Comparison of ENCODE assay signal across 11 cellular contexts in the genomic region with DNA sequence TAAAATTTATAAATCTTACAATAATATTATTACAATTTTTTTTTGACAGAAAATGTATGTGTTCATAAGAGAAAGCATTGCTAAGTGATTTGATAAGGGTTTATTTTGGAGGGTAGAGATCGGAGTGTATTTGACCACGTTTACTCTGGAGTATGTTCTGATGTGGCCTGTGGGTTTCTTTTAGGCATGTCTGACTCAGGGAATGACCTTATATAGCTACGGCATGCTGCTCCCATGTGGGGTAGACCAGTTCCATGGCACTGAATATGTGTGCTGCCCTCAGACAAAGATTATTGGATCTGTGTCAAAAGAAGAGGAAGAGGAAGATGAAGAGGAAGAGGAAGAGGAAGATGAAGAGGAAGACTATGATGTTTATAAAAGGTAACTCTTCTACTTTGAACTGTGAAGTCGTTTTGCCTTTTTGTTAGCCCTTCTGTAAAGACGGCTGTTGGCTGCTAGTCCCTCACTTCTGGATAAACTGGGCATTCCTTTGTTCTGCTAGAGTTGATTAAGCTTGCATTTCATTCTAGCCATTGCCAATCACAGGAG. TPM values are rescaled to one million over a fixed set of nuclear protein-coding genes. Genes with fewer than 3 reads are reported as not detected.
DNase-seq lines count a peak whose midpoint lies in the region; ATAC-seq and TF ChIP-seq lines count a peak whose summit lies in the region.
"Had no signal": no experiment of that assay in that cellular context is flagged by ENCODE, and none has a peak within 500 bp of the region (broad histone marks: within the 10 kb centered on the region; RNA-seq: fewer than 3 reads in every experiment).

No MANE protein-coding gene starts in this region.

- CTCF ChIA-PET in CD8-positive, alpha-beta T cell (lab: Charles Lee) = interaction anchor here (1.0 to 3.4 kb wide), 3 partner anchors 9 to 91 kb away, joined by 3 to 19 read pairs (median 6); no protein-coding TSS in a partner anchor
- CTCF ChIA-PET in naive thymus-derived CD4-positive, alpha-beta T cell (lab: Charles Lee) = interaction anchor here (1.1 kb wide), 1 partner anchor 10 kb away, joined by 9 read pairs; no protein-coding TSS in a partner anchor

- no peaks in the 10 kb centered on the region for H3K9me3 Mint-ChIP-seq in CD8-positive, alpha-beta T cell
- no peaks in the 10 kb centered on the region for H3K9me3 Mint-ChIP-seq in naive thymus-derived CD4-positive, alpha-beta T cell

- no peaks in the 10 kb centered on the region for H3K9me3 ChIP-seq in CD8-positive, alpha-beta T cell (ENCODE audit: low read length)
- no peaks in the 10 kb centered on the region for H3K9me3 ChIP-seq in naive thymus-derived CD4-positive, alpha-beta T cell (ENCODE audit: control insufficient read depth in 2 of 3, low read length in 3 of 3)
- H3K9me3 ChIP-seq in adrenal gland (replicated peaks in 1 of 3) = no peaks in the 10 kb centered on the region
- H3K9me3 ChIP-seq: Peyer's patch had no signal

- intact Hi-C loops in CD8-positive, alpha-beta T cell (cut with DNase I, micrococcal nuclease) = loop anchor here in 1 of 2 experiments (5.0 kb wide), 1 partner anchor 49 kb away; no protein-coding TSS in a partner anchor
- intact Hi-C loops in naive thymus-derived CD4-positive, alpha-beta T cell (cut with micrococcal nuclease) = no loop called here
- intact Hi-C loops in adrenal gland (cut with DNase I) = loop anchor here (10.0 kb wide), 1 partner anchor 47 kb away; no protein-coding TSS in a partner anchor

- peak in 2 of 7 experiments; percentile 27 to 32 for DNase-seq in CD8-positive, alpha-beta T cell
- peak; percentile 82 for DNase-seq in Jurkat, Clone E6-1 (ENCODE audit: low read depth, low spot score)
- DNase-seq in brain microvascular endothelial cell = peak; percentile 87
- DNase-seq in naive thymus-derived CD4-positive, alpha-beta T cell = peak in 3 of 9 donors; percentile 8 to 12 (median 10)
- DNase-seq in adrenal gland = no peak
- DNase-seq in islet precursor cell = no peak
- DNase-seq: NCI-H1092, Peyer's patch had no signal

- H3K4me1 Mint-ChIP-seq in CD8-positive, alpha-beta T cell (ENCODE audit: low read depth) = peaks cover 43% of the 10 kb centered on the region
- H3K4me1 Mint-ChIP-seq in naive thymus-derived CD4-positive, alpha-beta T cell = peaks cover 25 to 51% (median 45%) of the 10 kb centered on the region in 7 donors

- in situ Hi-C loops in brain microvascular endothelial cell (cut with HindIII; ENCODE audit: low pct_ligation_motif_present, low sequenced_read_pairs) = no loop called here

- H3K27ac ChIP-seq in CD8-positive, alpha-beta T cell (ENCODE audit: low read depth, low read length) = no peak overlapping the region
- H3K27ac ChIP-seq in brain microvascular endothelial cell (peak overlapping the region; percentile 90), adrenal gland (peak overlapping the region in 1 of 5 donors; percentile 9)
- no peak overlapping the region for H3K27ac ChIP-seq in naive thymus-derived CD4-positive, alpha-beta T cell (ENCODE audit: low read depth, low read length)

- no peak overlapping the region for H3K4me3 Mint-ChIP-seq in CD8-positive, alpha-beta T cell
- H3K4me3 Mint-ChIP-seq in naive thymus-derived CD4-positive, alpha-beta T cell = peak overlapping the region in 9 of 10 donors; percentile 1 to 77 (median 52)

- H3K27me3 ChIP-seq in CD8-positive, alpha-beta T cell (ENCODE audit: insufficient read depth, low read length) = no peaks in the 10 kb centered on the region
- H3K27me3 ChIP-seq in brain microvascular endothelial cell (replicated peaks) (no peaks in the 10 kb centered on the region), adrenal gland (no peaks in the 10 kb centered on the region)
- H3K27me3 ChIP-seq in naive thymus-derived CD4-positive, alpha-beta T cell (ENCODE audit: control insufficient read depth in 2 of 2, insufficient read depth in 2 of 2, low read length in 2 of 2) = no peaks in the 10 kb centered on the region
- H3K27me3 ChIP-seq: Peyer's patch had no signal

- no peak overlapping the region for H3K4me3 ChIP-seq in CD8-positive, alpha-beta T cell (ENCODE audit: low read depth, low read length)
- H3K4me3 ChIP-seq in Jurkat, Clone E6-1 (ENCODE audit: low read length) = no peak overlapping the region
- H3K4me3 ChIP-seq in brain microvascular endothelial cell (ENCODE audit: low read depth, low read length) = no peak overlapping the region
- no peak overlapping the region for H3K4me3 ChIP-seq in naive thymus-derived CD4-positive, alpha-beta T cell (ENCODE audit: low read length)
- H3K4me3 ChIP-seq in adrenal gland = no peak overlapping the region
- H3K4me3 ChIP-seq: Peyer's patch had no signal

- no peaks in the 10 kb centered on the region for H3K27me3 Mint-ChIP-seq in CD8-positive, alpha-beta T cell (ENCODE audit: low read depth)
- H3K27me3 Mint-ChIP-seq in naive thymus-derived CD4-positive, alpha-beta T cell = peaks cover 0 to 16% (median 0%) of the 10 kb centered on the region in 5 donors

- peaks cover 42% of the 10 kb centered on the region for H3K36me3 Mint-ChIP-seq in CD8-positive, alpha-beta T cell
- H3K36me3 Mint-ChIP-seq in naive thymus-derived CD4-positive, alpha-beta T cell = peaks cover 14 to 31% (median 19%) of the 10 kb centered on the region in 5 donors

- no peak for TF ChIP-seq CTCF in CD8-positive, alpha-beta T cell (IDR thresholded peaks at IDR 0.05)
- TF ChIP-seq CTCF in brain microvascular endothelial cell (IDR thresholded peaks at IDR 0.05; ENCODE audit: low read depth, low read length, missing control alignments) (no peak), adrenal gland (IDR thresholded peaks at IDR 0.05) (no peak)

- H3K27ac Mint-ChIP-seq in CD8-positive, alpha-beta T cell = no peak overlapping the region
- peak overlapping the region in 1 of 9 donors; percentile 25 for H3K27ac Mint-ChIP-seq in naive thymus-derived CD4-positive, alpha-beta T cell

- 76 to 84% (median 79%) methylated on average over 5 of the region's 5 CpGs for WGBS in adrenal gland, 4 donors

- H3K4me1 ChIP-seq in CD8-positive, alpha-beta T cell (ENCODE audit: insufficient read depth, low read length) = peaks cover 36% of the 10 kb centered on the region
- H3K4me1 ChIP-seq in naive thymus-derived CD4-positive, alpha-beta T cell (ENCODE audit: control insufficient read depth in 2 of 2, insufficient read depth in 2 of 2, low read length in 2 of 2) = peaks cover 14 to 31% of the 10 kb centered on the region in 2 donors
- peaks cover 12 to 14% of the 10 kb centered on the region in 2 donors for H3K4me1 ChIP-seq in adrenal gland (replicated peaks in 1 of 2)

- peak; percentile 63 for ATAC-seq in CD8-positive, alpha-beta T cell
- no peak for ATAC-seq in naive thymus-derived CD4-positive, alpha-beta T cell
- no peak for ATAC-seq in HG02610 (IDR thresholded peaks at IDR 0.05; ENCODE audit: unreplicated experiment)
- no peak for ATAC-seq in HG03097 (IDR thresholded peaks at IDR 0.05; ENCODE audit: low FRiP score, unreplicated experiment)
- ATAC-seq: left lobe of liver had no signal

- POLR2A ChIA-PET in CD8-positive, alpha-beta T cell (lab: Charles Lee) = no interaction called here
- POLR2A ChIA-PET in naive thymus-derived CD4-positive, alpha-beta T cell (lab: Charles Lee) = interaction anchor here (0.7 to 1.1 kb wide), 3 partner anchors 119 to 335 kb away, joined by 3 read pairs; partner anchors contain the start of gene PRDM10

- no peaks in the 10 kb centered on the region for H3K36me3 ChIP-seq in CD8-positive, alpha-beta T cell (ENCODE audit: insufficient read depth, low read length)
- H3K36me3 ChIP-seq in brain microvascular endothelial cell (replicated peaks) (peaks cover 12% of the 10 kb centered on the region), adrenal gland (replicated peaks in 1 of 2) (peaks cover 0 to 16% of the 10 kb centered on the region in 2 donors)
- peaks cover 0 to 29% (median 0%) of the 10 kb centered on the region in 3 experiments for H3K36me3 ChIP-seq in naive thymus-derived CD4-positive, alpha-beta T cell (ENCODE audit: control insufficient read depth in 2 of 3, insufficient read depth in 3 of 3, low read length in 3 of 3)

- no peak for TF ChIP-seq POLR2A in adrenal gland (IDR thresholded peaks at IDR 0.05)

RNA-seq across cellular contexts. Expression of gene ST14, which starts 38.1 kb away (rescaled TPM):
- total RNA-seq in CD8-positive, alpha-beta T cell = under 1 TPM; 0.16 to 0.17 TPM
- polyA plus RNA-seq in Jurkat, Clone E6-1 (2012; ENCODE audit: insufficient read depth, insufficient read length) = not detected
- total RNA-seq in naive thymus-derived CD4-positive, alpha-beta T cell = 1 to 10 TPM in 2 of 5 experiments, under 1 TPM in 2, not detected in 1; 0.49 to 8.8 (median 0.93) TPM
- under 1 TPM in 1 of 2 donors, not detected in 1; 0.05 TPM for polyA plus RNA-seq in naive thymus-derived CD4-positive, alpha-beta T cell
- total RNA-seq in adrenal gland = 10 to 100 TPM in 5 of 8 donors, 1 to 10 TPM in 3; 2.5 to 41.0 (median 11.5) TPM
- 10 to 100 TPM in 1 of 3 donors, 1 to 10 TPM in 2; 3.0 to 13.4 (median 3.4) TPM for polyA plus RNA-seq in adrenal gland

RNA-seq across cellular contexts. Expression of gene APLP2, which starts 51.8 kb away (rescaled TPM):
- total RNA-seq in CD8-positive, alpha-beta T cell = 10 to 100 TPM; 23.2 to 24.7 TPM
- 49.5 TPM for polyA plus RNA-seq in Jurkat, Clone E6-1 (2012; ENCODE audit: insufficient read depth, insufficient read length)
- 100 to 1,000 TPM in 1 of 5 experiments, 10 to 100 TPM in 4; 26.6 to 172 (median 51.5) TPM for total RNA-seq in naive thymus-derived CD4-positive, alpha-beta T cell
- 10 to 100 TPM; 33.2 to 43.0 TPM for polyA plus RNA-seq in naive thymus-derived CD4-positive, alpha-beta T cell
- total RNA-seq in adrenal gland = 100 to 1,000 TPM; 217 to 374 (median 307) TPM
- polyA plus RNA-seq in adrenal gland = 100 to 1,000 TPM in 1 of 3 donors, 10 to 100 TPM in 2; 85.0 to 237 (median 95.6) TPM

Comparison
In these comparisons a context has a peak if more than half of its experiments do, and no peak if none do; other contexts are left out.
1. DNase-seq: peak in Jurkat, Clone E6-1 (single experiment) and brain microvascular endothelial cell (single experiment); none in adrenal gland (0 of 7) and islet precursor cell (single experiment).
2. intact Hi-C loops: an anchor here in adrenal gland (10.0 kb wide); none called in naive thymus-derived CD4-positive, alpha-beta T cell.